1 cellular context compared by ENCODE assay signal in genomic region chr3:113746955-113747718, GRCh38.
TF ChIP-seq lines count a peak whose summit lies in the region.

TSS of gene ATP6V1A (plus strand) at chr3:113747035. CDS start at chr3:113778754, 31,719 bp downstream.

TF ChIP-seq in HepG2, 621 proteins besides CTCF, POLR2A, EP300 and RAD21 (continued from another document):
- TF ChIP-seq UBTF (CRISPR knock-in tag; IDR thresholded peaks at IDR 0.05): peak; percentile 67; the same call in 1 of the 2 replicates
- no peak for TF ChIP-seq ZNF232 (CRISPR knock-in tag; IDR thresholded peaks at IDR 0.05; ENCODE audit: borderline replicate concordance)
- TF ChIP-seq SNAI1 (CRISPR knock-in tag; IDR thresholded peaks at IDR 0.05; ENCODE audit: borderline replicate concordance): no peak
- TF ChIP-seq ZNF670 (CRISPR knock-in tag; IDR thresholded peaks at IDR 0.05; ENCODE audit: borderline replicate concordance): no peak
- peak; percentile 68; the same call in 1 of the 2 replicates for TF ChIP-seq BRD4 (CRISPR knock-in tag; IDR thresholded peaks at IDR 0.05)
- TF ChIP-seq YY1 (IDR thresholded peaks at IDR 0.05; ENCODE audit: insufficient read depth, insufficient replicate concordance, low read depth, low read length): peak; percentile 67
- TF ChIP-seq ZBTB33 (CRISPR knock-in tag; IDR thresholded peaks at IDR 0.05): no peak
- no peak for TF ChIP-seq ZNF501 (CRISPR knock-in tag; IDR thresholded peaks at IDR 0.05)
- no peak for TF ChIP-seq PAWR (CRISPR knock-in tag; IDR thresholded peaks at IDR 0.05; ENCODE audit: borderline replicate concordance)
- TF ChIP-seq, protein P1, sequence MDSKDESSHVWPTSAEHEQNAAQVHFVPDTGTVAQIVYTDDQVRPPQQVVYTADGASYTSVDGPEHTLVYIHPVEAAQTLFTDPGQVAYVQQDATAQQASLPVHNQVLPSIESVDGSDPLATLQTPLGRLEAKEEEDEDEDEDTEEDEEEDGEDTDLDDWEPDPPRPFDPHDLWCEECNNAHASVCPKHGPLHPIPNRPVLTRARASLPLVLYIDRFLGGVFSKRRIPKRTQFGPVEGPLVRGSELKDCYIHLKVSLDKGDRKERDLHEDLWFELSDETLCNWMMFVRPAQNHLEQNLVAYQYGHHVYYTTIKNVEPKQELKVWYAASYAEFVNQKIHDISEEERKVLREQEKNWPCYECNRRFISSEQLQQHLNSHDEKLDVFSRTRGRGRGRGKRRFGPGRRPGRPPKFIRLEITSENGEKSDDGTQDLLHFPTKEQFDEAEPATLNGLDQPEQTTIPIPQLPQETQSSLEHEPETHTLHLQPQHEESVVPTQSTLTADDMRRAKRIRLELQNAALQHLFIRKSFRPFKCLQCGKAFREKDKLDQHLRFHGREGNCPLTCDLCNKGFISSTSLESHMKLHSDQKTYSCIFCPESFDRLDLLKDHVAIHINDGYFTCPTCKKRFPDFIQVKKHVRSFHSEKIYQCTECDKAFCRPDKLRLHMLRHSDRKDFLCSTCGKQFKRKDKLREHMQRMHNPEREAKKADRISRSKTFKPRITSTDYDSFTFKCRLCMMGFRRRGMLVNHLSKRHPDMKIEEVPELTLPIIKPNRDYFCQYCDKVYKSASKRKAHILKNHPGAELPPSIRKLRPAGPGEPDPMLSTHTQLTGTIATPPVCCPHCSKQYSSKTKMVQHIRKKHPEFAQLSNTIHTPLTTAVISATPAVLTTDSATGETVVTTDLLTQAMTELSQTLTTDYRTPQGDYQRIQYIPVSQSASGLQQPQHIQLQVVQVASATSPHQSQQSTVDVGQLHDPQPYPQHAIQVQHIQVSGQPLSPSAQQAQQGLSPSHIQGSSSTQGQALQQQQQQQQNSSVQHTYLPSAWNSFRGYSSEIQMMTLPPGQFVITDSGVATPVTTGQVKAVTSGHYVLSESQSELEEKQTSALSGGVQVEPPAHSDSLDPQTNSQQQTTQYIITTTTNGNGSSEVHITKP (CRISPR knock-in tag; IDR thresholded peaks at IDR 0.05; ENCODE audit: low read depth): peak; percentile 18; the same call in 1 of the 2 replicates
- no peak for TF ChIP-seq KLF12 (CRISPR knock-in tag; IDR thresholded peaks at IDR 0.05; ENCODE audit: borderline replicate concordance)
- no peak for TF ChIP-seq MAZ (IDR thresholded peaks at IDR 0.05; ENCODE audit: borderline replicate concordance, low read depth, low read length)
- peak; percentile 34; the same call in 1 of the 2 replicates for TF ChIP-seq MAZ (CRISPR knock-in tag; IDR thresholded peaks at IDR 0.05; ENCODE audit: low read depth)
- 0 out of 2 replicates have a peak, but pooled peaks have one; percentile 4 for TF ChIP-seq SMAD3 (CRISPR knock-in tag; IDR thresholded peaks at IDR 0.05)
- 0 out of 2 replicates have a peak, but pooled peaks have one; percentile 10 for TF ChIP-seq HNF1B (CRISPR knock-in tag; IDR thresholded peaks at IDR 0.05)
- TF ChIP-seq ZNF225 (CRISPR knock-in tag; IDR thresholded peaks at IDR 0.05): 0 out of 2 replicates have a peak, but pooled peaks have one; percentile 46
- no peak for TF ChIP-seq SMC3 (IDR thresholded peaks at IDR 0.05; ENCODE audit: low read length)
- TF ChIP-seq DNMT3B (CRISPR knock-in tag; conservative IDR thresholded peaks at IDR 0.05): no peak
- TF ChIP-seq GZF1 (CRISPR knock-in tag; IDR thresholded peaks at IDR 0.05): peak; percentile 77; the same call in 1 of the 2 replicates
- peak; percentile 29; the same call in 1 of the 2 replicates for TF ChIP-seq ZNF556 (CRISPR knock-in tag; IDR thresholded peaks at IDR 0.05; ENCODE audit: borderline replicate concordance)
- 0 out of 2 replicates have a peak, but pooled peaks have one; percentile 37 for TF ChIP-seq ZNF136 (CRISPR knock-in tag; IDR thresholded peaks at IDR 0.05; ENCODE audit: low read depth)
